15 cellular contexts compared by ENCODE assay signal in genomic region chr7:90841759-90842429, GRCh38.
"Had no signal": no experiment of that assay in that cellular context is flagged by ENCODE, and none has a peak within 500 bp of the region (broad histone marks: within the 10 kb centered on the region; RNA-seq: fewer than 3 reads in every experiment).

No MANE protein-coding gene starts in this region.

- ATAC-seq: activated naive CD4-positive, alpha-beta T cell treated with anti-CD3 and anti-CD28 coated beads, Interleukin-2, amount 50 U/mL, for 72 hours; natural killer cell; sciatic nerve had no signal

- H3K36me3 Mint-ChIP-seq: activated naive CD4-positive, alpha-beta T cell treated with anti-CD3 and anti-CD28 coated beads, Interleukin-2, amount 50 U/mL, for 72 hours had no signal

- H3K27ac ChIP-seq: prostate gland, upper lobe of left lung had no signal

- H3K27ac Mint-ChIP-seq: activated naive CD4-positive, alpha-beta T cell treated with anti-CD3 and anti-CD28 coated beads, Interleukin-2, amount 50 U/mL, for 72 hours; natural killer cell had no signal

- H3K4me3 ChIP-seq: prostate gland, upper lobe of left lung had no signal

- H3K27me3 Mint-ChIP-seq: brain; central memory CD8-positive, alpha-beta T cell had no signal

- H3K36me3 ChIP-seq: prostate gland, upper lobe of left lung had no signal

- DNase-seq: activated effector memory CD4-positive, alpha-beta T cell treated with Interleukin-2 at 50 U/mL for 16 hours; activated T-cell treated with anti-CD3 and anti-CD28 coated beads, Interleukin-2, amount 50 U/mL, for 1 hour; amygdala; effector memory CD4-positive, alpha-beta T cell; natural killer cell; nucleus accumbens; stimulated activated CD4-positive, alpha-beta T cell treated with anti-CD3 and anti-CD28 coated beads, Interleukin-2, amount 100 ng/mL, for 24 hours; stimulated activated naive CD4-positive, alpha-beta T cell treated with Interleukin-2 at 50 U/mL for 16 hours; T-helper 1 cell; upper lobe of left lung had no signal

- H3K4me3 Mint-ChIP-seq: central memory CD8-positive, alpha-beta T cell; natural killer cell had no signal

- H3K9me3 ChIP-seq: prostate gland had no signal

- H3K27me3 ChIP-seq: upper lobe of left lung had no signal

- H3K4me1 Mint-ChIP-seq: central memory CD8-positive, alpha-beta T cell; natural killer cell had no signal

- H3K4me1 ChIP-seq: prostate gland, upper lobe of left lung had no signal
